ENCODE assay signal across 13 cellular contexts in genomic region chr9:114281421-114282103, GRCh38. TPM values are rescaled to one million over a fixed set of nuclear protein-coding genes. Genes with fewer than 3 reads are reported as not detected.
DNase-seq lines count a peak whose midpoint lies in the region; ATAC-seq and TF ChIP-seq lines count a peak whose summit lies in the region.
"Had no signal": no experiment of that assay in that cellular context is flagged by ENCODE, and none has a peak within 500 bp of the region (broad histone marks: within the 10 kb centered on the region; RNA-seq: fewer than 3 reads in every experiment).

No MANE protein-coding gene starts in this region.

- no peak for TF ChIP-seq CTCF in chondrocyte (IDR thresholded peaks at IDR 0.05)
- TF ChIP-seq CTCF in vagina (IDR thresholded peaks at IDR 0.05): no peak

- no peaks in the 10 kb centered on the region for H3K27me3 ChIP-seq in vagina

- CTCF ChIA-PET in activated naive CD4-positive, alpha-beta T cell treated with anti-CD3 and anti-CD28 coated beads for 36 hours (lab: Charles Lee): interaction anchor here (2.8 kb wide), 1 partner anchor 9 kb away, joined by 12 read pairs; no protein-coding TSS in a partner anchor

- H3K4me3 ChIP-seq in vagina: no peak overlapping the region

- H3K9me3 ChIP-seq in vagina: no peaks in the 10 kb centered on the region

- peaks cover 43% of the 10 kb centered on the region for H3K4me1 ChIP-seq in vagina

- ATAC-seq in left lobe of liver (no peak), GM18870 (IDR thresholded peaks at IDR 0.05; ENCODE audit: unreplicated experiment) (no peak)
- ATAC-seq: stimulated activated naive B cell treated with anti-CD40 and anti-IgM and Interleukin-4, amounts not matched to agents 10 μg/mL and 1 μg/mL and 100 μg/mL, for 72 hours had no signal

- H3K27me3 Mint-ChIP-seq in activated naive CD4-positive, alpha-beta T cell treated with anti-CD3 and anti-CD28 coated beads for 36 hours (ENCODE audit: low read depth): no peaks in the 10 kb centered on the region
- no peaks in the 10 kb centered on the region for H3K27me3 Mint-ChIP-seq in chondrocyte (ENCODE audit: low read depth)
- H3K27me3 Mint-ChIP-seq: stimulated activated naive B cell treated with anti-CD40 and anti-IgM and Interleukin-4, amounts not matched to agents 10 μg/mL and 1 μg/mL and 100 μg/mL, for 72 hours had no signal

- H3K27ac ChIP-seq in vagina: peak overlapping the region; percentile 68

- no peaks in the 10 kb centered on the region for H3K36me3 ChIP-seq in vagina

- TF ChIP-seq POLR2A in vagina (IDR thresholded peaks at IDR 0.05): no peak

- peak; percentile 3 for DNase-seq in activated naive CD4-positive, alpha-beta T cell treated with anti-CD3 and anti-CD28 coated beads, Interleukin-2, amount 50 U/mL, for 16 hours
- no peak for DNase-seq in activated naive CD4-positive, alpha-beta T cell treated with anti-CD3 and anti-CD28 coated beads for 36 hours
- peak; percentile 53 for DNase-seq in chondrocyte (ENCODE audit: low spot score)
- peak; percentile 40 for DNase-seq in left lobe of liver (ENCODE audit: low spot score)
- DNase-seq in vagina (ENCODE audit: extremely low spot score in 2 of 2): peak in 1 of 2 donors; percentile 88
- no peak for DNase-seq in C1 segment of cervical spinal cord (lab: John Stamatoyannopoulos, UW)
- no peak for DNase-seq in NCI-H2196 treated with DMSO at 0.1 percent for 48 hours (lab: John Stamatoyannopoulos, UW; ENCODE audit: unreplicated experiment)
- DNase-seq: activated CD4-positive, alpha-beta T cell treated with anti-CD3 and anti-CD28 coated beads, Interleukin-2, amount 50 U/mL, for 4 hours; activated naive CD8-positive, alpha-beta T cell treated with anti-CD3 and anti-CD28 coated beads, Interleukin-2, amount 10 ng/mL, durations not matched to agents 7 days and 5 days; NCI-H748 treated with DMSO at 0.1 percent for 48 hours; stimulated activated naive B cell treated with anti-CD40 and anti-IgM and Interleukin-4, amounts not matched to agents 10 μg/mL and 1 μg/mL and 100 μg/mL, for 72 hours had no signal

- intact Hi-C loops in activated naive CD4-positive, alpha-beta T cell treated with anti-CD3 and anti-CD28 coated beads for 36 hours (cut with micrococcal nuclease): no loop called here
- intact Hi-C loops in vagina (cut with DNase I): no loop called here

- H3K9me3 Mint-ChIP-seq in activated naive CD4-positive, alpha-beta T cell treated with anti-CD3 and anti-CD28 coated beads for 36 hours: peaks cover 1% of the 10 kb centered on the region
- H3K9me3 Mint-ChIP-seq in chondrocyte (ENCODE audit: low read depth): no peaks in the 10 kb centered on the region

- H3K27ac Mint-ChIP-seq in activated naive CD4-positive, alpha-beta T cell treated with anti-CD3 and anti-CD28 coated beads for 36 hours: no peak overlapping the region
- no peak overlapping the region for H3K27ac Mint-ChIP-seq in chondrocyte (ENCODE audit: unreplicated experiment)
- H3K27ac Mint-ChIP-seq: activated naive CD8-positive, alpha-beta T cell treated with anti-CD3 and anti-CD28 coated beads, Interleukin-2, amount 10 ng/mL, durations not matched to agents 7 days and 5 days; stimulated activated naive B cell treated with anti-CD40 and anti-IgM and Interleukin-4, amounts not matched to agents 10 μg/mL and 1 μg/mL and 100 μg/mL, for 72 hours had no signal

- H3K4me3 Mint-ChIP-seq in activated naive CD4-positive, alpha-beta T cell treated with anti-CD3 and anti-CD28 coated beads for 36 hours: no peak overlapping the region
- no peak overlapping the region for H3K4me3 Mint-ChIP-seq in chondrocyte (ENCODE audit: unreplicated experiment)
- H3K4me3 Mint-ChIP-seq: activated naive CD8-positive, alpha-beta T cell treated with anti-CD3 and anti-CD28 coated beads, Interleukin-2, amount 10 ng/mL, durations not matched to agents 7 days and 5 days; stimulated activated naive B cell treated with anti-CD40 and anti-IgM and Interleukin-4, amounts not matched to agents 10 μg/mL and 1 μg/mL and 100 μg/mL, for 72 hours had no signal

- H3K4me1 Mint-ChIP-seq in activated naive CD4-positive, alpha-beta T cell treated with anti-CD3 and anti-CD28 coated beads for 36 hours (ENCODE audit: low read depth): no peaks in the 10 kb centered on the region
- H3K4me1 Mint-ChIP-seq in chondrocyte (ENCODE audit: low read depth): peaks cover 65% of the 10 kb centered on the region
- H3K4me1 Mint-ChIP-seq: stimulated activated naive B cell treated with anti-CD40 and anti-IgM and Interleukin-4, amounts not matched to agents 10 μg/mL and 1 μg/mL and 100 μg/mL, for 72 hours had no signal

- H3K36me3 Mint-ChIP-seq in activated naive CD4-positive, alpha-beta T cell treated with anti-CD3 and anti-CD28 coated beads for 36 hours (ENCODE audit: low read depth): no peaks in the 10 kb centered on the region
- peaks cover 19% of the 10 kb centered on the region for H3K36me3 Mint-ChIP-seq in chondrocyte (ENCODE audit: low read depth)
- H3K36me3 Mint-ChIP-seq: activated naive CD8-positive, alpha-beta T cell treated with anti-CD3 and anti-CD28 coated beads, Interleukin-2, amount 10 ng/mL, durations not matched to agents 7 days and 5 days; stimulated activated naive B cell treated with anti-CD40 and anti-IgM and Interleukin-4, amounts not matched to agents 10 μg/mL and 1 μg/mL and 100 μg/mL, for 72 hours had no signal

RNA-seq across cellular contexts. Expression of gene ORM1, which starts 41.3 kb away (rescaled TPM):
- not detected for total RNA-seq in activated naive CD4-positive, alpha-beta T cell treated with anti-CD3 and anti-CD28 coated beads for 36 hours
- total RNA-seq in chondrocyte: not detected in 3 replicates
- total RNA-seq in left lobe of liver: 19,737 TPM
- not detected for total RNA-seq in vagina
- total RNA-seq: activated naive CD8-positive, alpha-beta T cell treated with anti-CD3 and anti-CD28 coated beads, Interleukin-2, amount 10 ng/mL, durations not matched to agents 7 days and 5 days; myocyte had no signal

RNA-seq across cellular contexts. Expression of gene ORM2, which starts 48.1 kb away (rescaled TPM):
- not detected for total RNA-seq in activated naive CD4-positive, alpha-beta T cell treated with anti-CD3 and anti-CD28 coated beads for 36 hours
- total RNA-seq in chondrocyte: not detected in 3 replicates
- total RNA-seq in left lobe of liver: 4,103 TPM
- total RNA-seq in vagina: not detected
- total RNA-seq: activated naive CD8-positive, alpha-beta T cell treated with anti-CD3 and anti-CD28 coated beads, Interleukin-2, amount 10 ng/mL, durations not matched to agents 7 days and 5 days; myocyte had no signal

Comparison
In these comparisons a context has a peak if more than half of its experiments do, and no peak if none do; other contexts are left out.
1. DNase-seq: peak in activated naive CD4-positive, alpha-beta T cell treated with anti-CD3 and anti-CD28 coated beads, Interleukin-2, amount 50 U/mL, for 16 hours (single experiment), chondrocyte (single experiment) and left lobe of liver (single experiment); none in activated naive CD4-positive, alpha-beta T cell treated with anti-CD3 and anti-CD28 coated beads for 36 hours (single experiment), C1 segment of cervical spinal cord (0 of 14) and NCI-H2196 treated with DMSO at 0.1 percent for 48 hours (single experiment).
2. RNA of gene ORM1, which starts 41.3 kb away (total RNA-seq): 19,737 TPM in left lobe of liver (single experiment); not detected in activated naive CD4-positive, alpha-beta T cell treated with anti-CD3 and anti-CD28 coated beads for 36 hours, not detected in chondrocyte and not detected in vagina (single experiment); every median in the first group is over 1,000 times any median in the second.
3. RNA of gene ORM2, which starts 48.1 kb away (total RNA-seq): 4,103 TPM in left lobe of liver (single experiment); not detected in activated naive CD4-positive, alpha-beta T cell treated with anti-CD3 and anti-CD28 coated beads for 36 hours, not detected in chondrocyte and not detected in vagina (single experiment); every median in the first group is over 1,000 times any median in the second.